Comparison of ENCODE assay signal across 9 cellular contexts in the genomic region with DNA sequence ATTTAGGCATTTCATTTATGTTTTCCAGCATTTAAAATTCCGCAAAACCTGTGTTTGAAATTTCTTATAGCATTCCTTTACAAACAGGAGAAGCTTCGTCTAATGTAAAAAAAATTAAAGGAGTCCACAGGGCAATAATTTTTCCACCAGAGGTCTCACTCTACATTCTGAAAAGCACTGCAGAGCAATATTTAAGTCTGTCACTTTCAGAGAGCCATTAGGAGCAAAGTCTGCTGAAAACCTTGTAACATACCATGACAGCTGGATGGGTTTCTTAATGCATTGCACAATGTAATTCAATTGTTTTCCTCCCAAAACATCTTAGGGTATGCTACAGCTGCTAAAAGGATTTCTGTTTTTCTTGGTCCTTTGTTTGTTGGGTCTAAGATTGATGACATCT. TPM values are rescaled to one million over a fixed set of nuclear protein-coding genes. Genes with fewer than 3 reads are reported as not detected.
A peak's percentile ranks its signal among the peaks of the same experiment; 100 is the strongest.
DNase-seq lines count a peak whose midpoint lies in the region; ATAC-seq, FAIRE-seq and TF ChIP-seq lines count a peak whose summit lies in the region.
"Had no signal": no experiment of that assay in that cellular context is flagged by ENCODE, and none has a peak within 500 bp of the region (broad histone marks: within the 10 kb centered on the region; RNA-seq: fewer than 3 reads in every experiment).

No MANE protein-coding gene starts in this region.

- no peaks in the 10 kb centered on the region for H3K4me1 Mint-ChIP-seq in activated CD8-positive, alpha-beta memory T cell treated with anti-CD3 and anti-CD28 coated beads, Interleukin-2, amount 10 ng/mL, durations not matched to agents 7 days and 5 days

- CTCF ChIA-PET in activated CD8-positive, alpha-beta memory T cell treated with anti-CD3 and anti-CD28 coated beads, Interleukin-2, amount 10 ng/mL, durations not matched to agents 7 days and 5 days (lab: Charles Lee) = interaction anchor here (0.9 to 1.9 kb wide), 4 partner anchors 124 to 287 kb away, joined by 3 to 8 read pairs (median 4); no protein-coding TSS in a partner anchor

- in situ Hi-C loops in GM13977 (cut with MboI; ENCODE audit: low pct_unique_long_range_greater_than_20kb, low sequenced_read_pairs, unreplicated experiment) = no loop called here

- H3K36me3 Mint-ChIP-seq in activated CD8-positive, alpha-beta memory T cell treated with anti-CD3 and anti-CD28 coated beads, Interleukin-2, amount 10 ng/mL, durations not matched to agents 7 days and 5 days = peaks cover 34% of the 10 kb centered on the region

- H3K27ac Mint-ChIP-seq in activated CD8-positive, alpha-beta memory T cell treated with anti-CD3 and anti-CD28 coated beads, Interleukin-2, amount 10 ng/mL, durations not matched to agents 7 days and 5 days = no peak overlapping the region
- H3K27ac Mint-ChIP-seq: activated T-cell treated with anti-CD3 and anti-CD28 coated beads, Interleukin-2, amount 50 U/mL, for 24 hours had no signal

- TF ChIP-seq CTCF in GM13977 (IDR thresholded peaks at IDR 0.05; ENCODE audit: extremely low read depth, insufficient read depth, missing control alignments) = peak; percentile 24

- no peak for ATAC-seq in activated CD8-positive, alpha-beta memory T cell treated with anti-CD3 and anti-CD28 coated beads, Interleukin-2, amount 10 ng/mL, durations not matched to agents 7 days and 5 days

- DNase-seq in GM13977 (ENCODE audit: low spot score) (no peak), iris pigment epithelial cell (ENCODE audit: low read depth) (peak; percentile 56), ureter (ENCODE audit: low spot score) (no peak), NCI-H2107 treated with DMSO at 0.1 percent for 48 hours (lab: John Stamatoyannopoulos, UW; ENCODE audit: unreplicated experiment) (no peak)
- no peak for DNase-seq in activated T-cell treated with anti-CD3 and anti-CD28 coated beads, Interleukin-2, amount 50 U/mL, for 48 hours
- no peak for DNase-seq in activated CD8-positive, alpha-beta memory T cell treated with anti-CD3 and anti-CD28 coated beads, Interleukin-2, amount 10 ng/mL, durations not matched to agents 7 days and 5 days
- DNase-seq: activated T-cell treated with anti-CD3 and anti-CD28 coated beads, Interleukin-2, amount 50 U/mL, for 24 hours had no signal

- FAIRE-seq in A204.1 (lab: Jason Lieb, UNC) (peak; percentile 81), TTC549 (lab: Jason Lieb, UNC) (peak; percentile 53)

- H3K9me3 Mint-ChIP-seq in activated CD8-positive, alpha-beta memory T cell treated with anti-CD3 and anti-CD28 coated beads, Interleukin-2, amount 10 ng/mL, durations not matched to agents 7 days and 5 days (ENCODE audit: low read depth) = no peaks in the 10 kb centered on the region
- H3K9me3 Mint-ChIP-seq: activated T-cell treated with anti-CD3 and anti-CD28 coated beads, Interleukin-2, amount 50 U/mL, for 24 hours had no signal

- no peak overlapping the region for H3K4me3 Mint-ChIP-seq in activated CD8-positive, alpha-beta memory T cell treated with anti-CD3 and anti-CD28 coated beads, Interleukin-2, amount 10 ng/mL, durations not matched to agents 7 days and 5 days
- H3K4me3 Mint-ChIP-seq: activated T-cell treated with anti-CD3 and anti-CD28 coated beads, Interleukin-2, amount 50 U/mL, for 24 hours had no signal

- no peaks in the 10 kb centered on the region for H3K27me3 Mint-ChIP-seq in activated CD8-positive, alpha-beta memory T cell treated with anti-CD3 and anti-CD28 coated beads, Interleukin-2, amount 10 ng/mL, durations not matched to agents 7 days and 5 days
- H3K27me3 Mint-ChIP-seq: activated T-cell treated with anti-CD3 and anti-CD28 coated beads, Interleukin-2, amount 50 U/mL, for 24 hours had no signal

RNA-seq across cellular contexts. Expression of a gene that starts 18.0 kb away (rescaled TPM):
- 17.0 TPM for total RNA-seq in ureter
- total RNA-seq in activated CD8-positive, alpha-beta memory T cell treated with anti-CD3 and anti-CD28 coated beads, Interleukin-2, amount 10 ng/mL, durations not matched to agents 7 days and 5 days = 10 to 100 TPM in 1 of 2 experiments, 1 to 10 TPM in 1; 9.6 to 10.3 TPM

RNA-seq across cellular contexts. Expression of a gene that starts 32.0 kb away (rescaled TPM):
- 33.5 TPM for total RNA-seq in ureter
- 1 to 10 TPM; 3.3 to 3.9 TPM for total RNA-seq in activated CD8-positive, alpha-beta memory T cell treated with anti-CD3 and anti-CD28 coated beads, Interleukin-2, amount 10 ng/mL, durations not matched to agents 7 days and 5 days
